In the genomic region with DNA sequence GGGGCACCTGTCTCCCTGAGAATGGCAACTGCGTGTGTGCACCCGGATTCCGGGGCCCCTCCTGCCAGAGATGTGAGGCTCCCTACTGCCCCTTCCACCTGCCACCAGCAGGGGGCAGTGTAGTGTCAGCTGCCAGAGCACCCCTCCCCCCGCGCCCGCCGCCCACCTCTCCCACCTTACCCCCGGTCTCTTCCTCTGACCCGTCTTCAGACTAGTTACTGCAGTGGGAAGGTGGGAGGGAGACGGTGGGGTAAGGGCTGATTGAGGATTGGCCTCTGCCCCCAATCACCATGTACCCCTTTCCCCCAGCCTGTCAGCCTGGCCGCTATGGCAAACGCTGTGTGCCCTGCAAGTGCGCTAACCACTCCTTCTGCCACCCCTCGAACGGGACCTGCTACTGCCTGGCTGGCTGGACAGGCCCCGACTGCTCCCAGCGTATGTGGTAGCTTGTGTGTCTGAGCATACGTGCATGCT, we compare ENCODE assay signal across 8 cellular contexts. TPM values are rescaled to one million over a fixed set of nuclear protein-coding genes. Genes with fewer than 3 reads are reported as not detected.
DNase-seq lines count a peak whose midpoint lies in the region; ATAC-seq and TF ChIP-seq lines count a peak whose summit lies in the region.

No MANE protein-coding gene starts in this region.

- peak; percentile 83 for ATAC-seq in activated CD8-positive, alpha-beta T cell treated with anti-CD3 and anti-CD28 coated beads for 36 hours
- ATAC-seq in GM18517 (IDR thresholded peaks at IDR 0.05; ENCODE audit: unreplicated experiment) = no peak
- ATAC-seq in GM19452 (IDR thresholded peaks at IDR 0.05; ENCODE audit: unreplicated experiment) = no peak

- no peak for TF ChIP-seq POLR2A in esophagus muscularis mucosa (IDR thresholded peaks at IDR 0.05; ENCODE audit: low read depth)

- H3K4me3 ChIP-seq in esophagus muscularis mucosa (no peak overlapping the region), retinal pigment epithelial cell (ENCODE audit: low read length) (no peak overlapping the region)

- DNase-seq in Daoy (ENCODE audit: low read depth) = peak; percentile 47
- DNase-seq in Kasumi-1 (lab: John Stamatoyannopoulos, UW) = peak; percentile 51 to 57
- peak; percentile 76 for DNase-seq in activated CD8-positive, alpha-beta T cell treated with anti-CD3 and anti-CD28 coated beads for 36 hours
- no peak for DNase-seq in esophagus muscularis mucosa (ENCODE audit: extremely low spot score)
- DNase-seq in retinal pigment epithelial cell (ENCODE audit: low read depth) = no peak
- no peak for DNase-seq in A172 (ENCODE audit: low spot score)

- TF ChIP-seq CTCF in activated CD8-positive, alpha-beta T cell treated with anti-CD3 and anti-CD28 coated beads for 36 hours (IDR thresholded peaks at IDR 0.05) = peak; percentile 99
- TF ChIP-seq CTCF in esophagus muscularis mucosa (IDR thresholded peaks at IDR 0.05) (peak; percentile 56 to 94 (median 85)), retinal pigment epithelial cell (conservative IDR thresholded peaks at IDR 0.05; ENCODE audit: low read depth, low read length) (peak; percentile 82)

- POLR2A ChIA-PET in activated CD8-positive, alpha-beta T cell treated with anti-CD3 and anti-CD28 coated beads for 36 hours (lab: Charles Lee) = no interaction called here

- H3K9me3 Mint-ChIP-seq in activated CD8-positive, alpha-beta T cell treated with anti-CD3 and anti-CD28 coated beads for 36 hours = no peaks in the 10 kb centered on the region

- no peak overlapping the region for H3K4me3 Mint-ChIP-seq in activated CD8-positive, alpha-beta T cell treated with anti-CD3 and anti-CD28 coated beads for 36 hours

- H3K4me1 Mint-ChIP-seq in activated CD8-positive, alpha-beta T cell treated with anti-CD3 and anti-CD28 coated beads for 36 hours (ENCODE audit: low read depth) = peaks cover 3% of the 10 kb centered on the region

- no peak for TF ChIP-seq EP300 in esophagus muscularis mucosa (IDR thresholded peaks at IDR 0.05)

- WGBS in esophagus muscularis mucosa = 48% methylated on average over 8 of the region's 18 CpGs

- peaks cover 0 to 66% (median 0%) of the 10 kb centered on the region in 4 donors for H3K27me3 ChIP-seq in esophagus muscularis mucosa

- no peak overlapping the region for H3K27ac Mint-ChIP-seq in activated CD8-positive, alpha-beta T cell treated with anti-CD3 and anti-CD28 coated beads for 36 hours

- CTCF ChIA-PET in activated CD8-positive, alpha-beta T cell treated with anti-CD3 and anti-CD28 coated beads for 36 hours (lab: Charles Lee) = interaction anchor here (0.7 to 3.9 kb wide), 20 partner anchors 9 to 283 kb away, joined by 3 to 29 read pairs (median 4); no protein-coding TSS in a partner anchor

- intact Hi-C loops in activated CD8-positive, alpha-beta T cell treated with anti-CD3 and anti-CD28 coated beads for 36 hours (cut with micrococcal nuclease) = no loop called here
- intact Hi-C loops in esophagus muscularis mucosa (cut with DNase I) = no loop called here

- H3K36me3 ChIP-seq in esophagus muscularis mucosa = peaks cover 4 to 94% (median 35%) of the 10 kb centered on the region in 4 donors

- H3K4me1 ChIP-seq in esophagus muscularis mucosa = peaks cover 10 to 23% (median 19%) of the 10 kb centered on the region in 4 donors

- H3K36me3 Mint-ChIP-seq in activated CD8-positive, alpha-beta T cell treated with anti-CD3 and anti-CD28 coated beads for 36 hours (ENCODE audit: low read depth) = no peaks in the 10 kb centered on the region

- no peaks in the 10 kb centered on the region for H3K9me3 ChIP-seq in esophagus muscularis mucosa

- H3K27me3 Mint-ChIP-seq in activated CD8-positive, alpha-beta T cell treated with anti-CD3 and anti-CD28 coated beads for 36 hours = peaks cover 13% of the 10 kb centered on the region

- H3K27ac ChIP-seq in esophagus muscularis mucosa (replicated peaks in 1 of 4) = no peak overlapping the region

RNA-seq across cellular contexts. Expression of gene LRRC71, which starts 10.1 kb away (rescaled TPM):
- not detected in 2 replicates for total RNA-seq in Daoy (2014; rRNA removed; shearing (Covaris generic))
- not detected for total RNA-seq in activated CD8-positive, alpha-beta T cell treated with anti-CD3 and anti-CD28 coated beads for 36 hours
- not detected for total RNA-seq in esophagus muscularis mucosa
- total RNA-seq in A172 (2014; rRNA removed; shearing (Covaris generic)) = not detected in 2 replicates

RNA-seq across cellular contexts. Expression of gene PEAR1, which starts 16.8 kb away (rescaled TPM):
- total RNA-seq in Daoy (2014; rRNA removed; shearing (Covaris generic)) = 0.06 TPM in 1 of 2 replicates, not detected in the other
- under 1 TPM in 1 of 2 experiments, not detected in 1; 0.07 TPM for total RNA-seq in activated CD8-positive, alpha-beta T cell treated with anti-CD3 and anti-CD28 coated beads for 36 hours
- total RNA-seq in esophagus muscularis mucosa = 10 to 100 TPM in 2 of 4 donors, 1 to 10 TPM in 2; 6.1 to 13.6 (median 10.9) TPM
- total RNA-seq in A172 (2014; rRNA removed; shearing (Covaris generic)) = 2.8 and 3.1 TPM in 2 replicates

RNA-seq across cellular contexts. Expression of gene NTRK1, which starts 49.7 kb away (rescaled TPM):
- total RNA-seq in Daoy (2014; rRNA removed; shearing (Covaris generic)) = 0.40 TPM in 1 of 2 replicates, not detected in the other
- total RNA-seq in activated CD8-positive, alpha-beta T cell treated with anti-CD3 and anti-CD28 coated beads for 36 hours = 10 to 100 TPM; 23.5 to 25.9 TPM
- 1 to 10 TPM in 3 of 4 donors, under 1 TPM in 1; 0.58 to 2.5 (median 1.8) TPM for total RNA-seq in esophagus muscularis mucosa
- 0.16 and 0.24 TPM in 2 replicates for total RNA-seq in A172 (2014; rRNA removed; shearing (Covaris generic))

RNA-seq across cellular contexts. Expression of gene INSRR, which starts 51.4 kb away (rescaled TPM):
- not detected in 2 replicates for total RNA-seq in Daoy (2014; rRNA removed; shearing (Covaris generic))
- under 1 TPM; 0.47 to 0.54 TPM for total RNA-seq in activated CD8-positive, alpha-beta T cell treated with anti-CD3 and anti-CD28 coated beads for 36 hours
- total RNA-seq in esophagus muscularis mucosa = not detected
- not detected in 2 replicates for total RNA-seq in A172 (2014; rRNA removed; shearing (Covaris generic))

Comparison
In these comparisons a context has a peak if more than half of its experiments do, and no peak if none do; other contexts are left out.
1. DNase-seq: peak in Daoy (single experiment), Kasumi-1 (2 of 2) and activated CD8-positive, alpha-beta T cell treated with anti-CD3 and anti-CD28 coated beads for 36 hours (single experiment); none in esophagus muscularis mucosa (single experiment), retinal pigment epithelial cell (single experiment) and A172 (single experiment).
2. RNA of gene NTRK1, which starts 49.7 kb away (total RNA-seq): 23.5 to 25.9 TPM in activated CD8-positive, alpha-beta T cell treated with anti-CD3 and anti-CD28 coated beads for 36 hours; 0.58 to 2.5 TPM in esophagus muscularis mucosa, 0.40 TPM in Daoy and 0.16 to 0.24 TPM in A172; every median in the first group is over 4 times any median in the second.
3. Peak in every context shown above with its lines, with median percentiles within 50 percentile points of each other: CTCF ChIP-seq.